Comparison of ENCODE assay signal across 8 cellular contexts in the genomic region with DNA sequence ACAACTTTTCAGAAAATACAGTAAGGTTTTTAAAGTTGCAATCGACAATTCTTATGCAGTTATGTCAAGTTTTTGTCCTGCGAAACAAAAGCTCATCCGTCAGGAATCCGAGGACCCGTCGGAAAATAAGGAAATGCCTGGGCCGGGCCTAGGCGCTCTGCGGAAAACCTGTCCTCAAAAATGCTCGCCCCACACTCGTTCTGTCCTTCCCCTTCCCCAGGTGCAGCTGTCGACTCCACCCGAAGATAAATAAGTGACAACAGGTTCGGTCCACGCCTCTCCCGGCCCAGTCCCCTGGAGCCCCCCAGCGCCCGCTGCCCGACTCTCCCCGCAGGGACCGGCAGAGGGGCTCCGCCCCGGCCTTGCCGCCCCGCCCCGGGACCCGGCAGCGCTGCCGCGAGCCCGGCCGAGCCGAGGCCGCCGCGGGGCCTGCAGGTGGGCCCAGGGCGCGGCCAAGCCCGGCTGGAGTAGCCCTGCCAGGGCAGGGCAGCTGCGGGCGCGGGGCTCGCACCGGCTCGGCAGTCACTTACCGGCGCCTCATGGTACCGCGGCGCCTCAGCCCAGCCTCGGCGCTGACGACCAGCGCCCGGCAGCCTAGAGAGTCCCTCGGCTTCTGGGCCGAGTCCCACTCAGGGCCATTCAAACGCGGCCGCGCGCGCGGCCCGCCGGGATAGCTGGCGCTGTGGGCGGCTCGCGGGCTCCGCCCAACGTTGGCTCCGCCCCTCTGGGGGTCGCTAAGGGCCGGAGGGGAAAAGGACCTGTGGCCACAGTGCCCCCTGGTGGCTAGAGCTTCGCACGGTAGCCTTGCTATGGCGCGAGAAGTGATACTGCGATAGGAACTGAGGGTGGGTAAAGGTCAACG.
DNase-seq lines count a peak whose midpoint lies in the region; ATAC-seq and TF ChIP-seq lines count a peak whose summit lies in the region.

Gene KATNBL1 (minus strand): TSS at position 676 of the 862 bp plus-strand sequence. CDS start 46,420 bp downstream, outside the sequence.

- ATAC-seq in GM18909 (IDR thresholded peaks at IDR 0.05; ENCODE audit: poor library complexity, unreplicated experiment) (peak; percentile 87), HG03175 (IDR thresholded peaks at IDR 0.05; ENCODE audit: unreplicated experiment) (peak; percentile 94)

- H3K4me3 ChIP-seq in WI38 (ENCODE audit: low read depth, low read length) (peak within 1 kb of the TSS; percentile 81), cardiac fibroblast (replicated peaks in 1 of 2; ENCODE audit: low read depth in 2 of 2, low read length in 2 of 2) (peak within 1 kb of the TSS; percentile 62 to 79)

- DNase-seq in AG09319 (ENCODE audit: extremely low read depth, low read depth) (peak; percentile 77), NCI-H2227 treated with DMSO at 0.1 percent for 48 hours (lab: John Stamatoyannopoulos, UW) (peak; percentile 87), cardiac fibroblast (ENCODE audit: low read depth in 2 of 2) (peak; percentile 92 to 94), inferior parietal cortex (ENCODE audit: extremely low spot score) (peak; percentile 98)
- peak; percentile 93 to 98 for DNase-seq in stimulated activated CD4-positive, alpha-beta T cell treated with anti-CD3 and anti-CD28 coated beads, Interleukin-12 subunit alpha, Interleukin-12 subunit beta, amount 100 ng/mL, for 24 hours (ENCODE audit: low read depth in 2 of 2)

- TF ChIP-seq CTCF in AG09319 (IDR thresholded peaks at IDR 0.05; ENCODE audit: low read depth, low read length): peak; percentile 87
- peak; percentile 82 for TF ChIP-seq CTCF in WI38 (IDR thresholded peaks at IDR 0.05; ENCODE audit: low read depth, low read length)
- peak; percentile 88 for TF ChIP-seq CTCF in cardiac fibroblast (IDR thresholded peaks at IDR 0.05; ENCODE audit: low read depth, low read length)

Comparison
In these comparisons a context has a peak if more than half of its experiments do, and no peak if none do; other contexts are left out.
1. Peak in every context shown above with its lines: DNase-seq, ATAC-seq and H3K4me3 ChIP-seq.